In the genomic region with DNA sequence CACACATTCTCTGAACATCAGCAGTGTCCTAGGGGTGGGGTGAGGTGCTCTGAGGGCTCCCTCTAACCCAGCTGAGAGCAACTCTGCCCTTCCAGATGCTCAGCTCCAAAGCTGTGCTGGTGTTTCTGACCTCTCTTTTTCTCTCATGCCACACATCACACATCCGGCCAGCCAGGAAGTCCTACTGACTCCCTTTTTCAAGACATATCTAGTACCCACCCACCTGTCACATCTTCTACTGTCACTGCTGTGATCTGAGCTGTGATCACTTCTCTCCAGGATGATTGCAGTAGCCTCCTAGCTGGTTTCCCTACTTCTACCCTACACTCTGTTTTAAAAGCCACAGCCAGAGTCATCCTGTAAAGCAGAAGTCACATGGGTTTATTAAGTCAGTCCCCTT, we compare ENCODE assay signal across 1 cellular context.
TF ChIP-seq lines count a peak whose summit lies in the region.

No MANE protein-coding gene starts in this region.

TF ChIP-seq in H1, 55 proteins besides CTCF, POLR2A, EP300 and RAD21:
- TF ChIP-seq BRCA1 (IDR thresholded peaks at IDR 0.05; ENCODE audit: low read depth, low read length) (no peak), ZNF274 (IDR thresholded peaks at IDR 0.05; ENCODE audit: borderline replicate concordance, extremely low read depth, low read length) (no peak), JUND (IDR thresholded peaks at IDR 0.05; ENCODE audit: low read length) (no peak), SP4 (IDR thresholded peaks at IDR 0.05; ENCODE audit: low read length) (no peak), JUN (IDR thresholded peaks at IDR 0.05; ENCODE audit: low read depth, low read length) (no peak), RBBP5 (IDR thresholded peaks at IDR 0.05; ENCODE audit: borderline replicate concordance, low read depth, low read length) (no peak), KDM4A (IDR thresholded peaks at IDR 0.05; ENCODE audit: low read depth, low read length, severe bottlenecking) (no peak), SIN3A (conservative IDR thresholded peaks at IDR 0.05 in 1 of 2, IDR thresholded peaks at IDR 0.05 in 1 of 2; ENCODE audit: low read depth in 1 of 2, low read length in 2 of 2) (no peak), SUZ12 (IDR thresholded peaks at IDR 0.05; ENCODE audit: low read length) (no peak), SIRT6 (IDR thresholded peaks at IDR 0.05; ENCODE audit: low read length) (no peak), FOSL1 (IDR thresholded peaks at IDR 0.05; ENCODE audit: insufficient read depth, low read depth, low read length) (no peak), USF2 (IDR thresholded peaks at IDR 0.05; ENCODE audit: low read length) (no peak), YY1 (IDR thresholded peaks at IDR 0.05; ENCODE audit: low read depth, low read length) (no peak), POLR2AphosphoS5 (IDR thresholded peaks at IDR 0.05; ENCODE audit: low read depth, low read length) (no peak)
- TF ChIP-seq, protein P1, sequence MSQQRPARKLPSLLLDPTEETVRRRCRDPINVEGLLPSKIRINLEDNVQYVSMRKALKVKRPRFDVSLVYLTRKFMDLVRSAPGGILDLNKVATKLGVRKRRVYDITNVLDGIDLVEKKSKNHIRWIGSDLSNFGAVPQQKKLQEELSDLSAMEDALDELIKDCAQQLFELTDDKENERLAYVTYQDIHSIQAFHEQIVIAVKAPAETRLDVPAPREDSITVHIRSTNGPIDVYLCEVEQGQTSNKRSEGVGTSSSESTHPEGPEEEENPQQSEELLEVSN (IDR thresholded peaks at IDR 0.05) = no peak
- TF ChIP-seq, protein P2, sequence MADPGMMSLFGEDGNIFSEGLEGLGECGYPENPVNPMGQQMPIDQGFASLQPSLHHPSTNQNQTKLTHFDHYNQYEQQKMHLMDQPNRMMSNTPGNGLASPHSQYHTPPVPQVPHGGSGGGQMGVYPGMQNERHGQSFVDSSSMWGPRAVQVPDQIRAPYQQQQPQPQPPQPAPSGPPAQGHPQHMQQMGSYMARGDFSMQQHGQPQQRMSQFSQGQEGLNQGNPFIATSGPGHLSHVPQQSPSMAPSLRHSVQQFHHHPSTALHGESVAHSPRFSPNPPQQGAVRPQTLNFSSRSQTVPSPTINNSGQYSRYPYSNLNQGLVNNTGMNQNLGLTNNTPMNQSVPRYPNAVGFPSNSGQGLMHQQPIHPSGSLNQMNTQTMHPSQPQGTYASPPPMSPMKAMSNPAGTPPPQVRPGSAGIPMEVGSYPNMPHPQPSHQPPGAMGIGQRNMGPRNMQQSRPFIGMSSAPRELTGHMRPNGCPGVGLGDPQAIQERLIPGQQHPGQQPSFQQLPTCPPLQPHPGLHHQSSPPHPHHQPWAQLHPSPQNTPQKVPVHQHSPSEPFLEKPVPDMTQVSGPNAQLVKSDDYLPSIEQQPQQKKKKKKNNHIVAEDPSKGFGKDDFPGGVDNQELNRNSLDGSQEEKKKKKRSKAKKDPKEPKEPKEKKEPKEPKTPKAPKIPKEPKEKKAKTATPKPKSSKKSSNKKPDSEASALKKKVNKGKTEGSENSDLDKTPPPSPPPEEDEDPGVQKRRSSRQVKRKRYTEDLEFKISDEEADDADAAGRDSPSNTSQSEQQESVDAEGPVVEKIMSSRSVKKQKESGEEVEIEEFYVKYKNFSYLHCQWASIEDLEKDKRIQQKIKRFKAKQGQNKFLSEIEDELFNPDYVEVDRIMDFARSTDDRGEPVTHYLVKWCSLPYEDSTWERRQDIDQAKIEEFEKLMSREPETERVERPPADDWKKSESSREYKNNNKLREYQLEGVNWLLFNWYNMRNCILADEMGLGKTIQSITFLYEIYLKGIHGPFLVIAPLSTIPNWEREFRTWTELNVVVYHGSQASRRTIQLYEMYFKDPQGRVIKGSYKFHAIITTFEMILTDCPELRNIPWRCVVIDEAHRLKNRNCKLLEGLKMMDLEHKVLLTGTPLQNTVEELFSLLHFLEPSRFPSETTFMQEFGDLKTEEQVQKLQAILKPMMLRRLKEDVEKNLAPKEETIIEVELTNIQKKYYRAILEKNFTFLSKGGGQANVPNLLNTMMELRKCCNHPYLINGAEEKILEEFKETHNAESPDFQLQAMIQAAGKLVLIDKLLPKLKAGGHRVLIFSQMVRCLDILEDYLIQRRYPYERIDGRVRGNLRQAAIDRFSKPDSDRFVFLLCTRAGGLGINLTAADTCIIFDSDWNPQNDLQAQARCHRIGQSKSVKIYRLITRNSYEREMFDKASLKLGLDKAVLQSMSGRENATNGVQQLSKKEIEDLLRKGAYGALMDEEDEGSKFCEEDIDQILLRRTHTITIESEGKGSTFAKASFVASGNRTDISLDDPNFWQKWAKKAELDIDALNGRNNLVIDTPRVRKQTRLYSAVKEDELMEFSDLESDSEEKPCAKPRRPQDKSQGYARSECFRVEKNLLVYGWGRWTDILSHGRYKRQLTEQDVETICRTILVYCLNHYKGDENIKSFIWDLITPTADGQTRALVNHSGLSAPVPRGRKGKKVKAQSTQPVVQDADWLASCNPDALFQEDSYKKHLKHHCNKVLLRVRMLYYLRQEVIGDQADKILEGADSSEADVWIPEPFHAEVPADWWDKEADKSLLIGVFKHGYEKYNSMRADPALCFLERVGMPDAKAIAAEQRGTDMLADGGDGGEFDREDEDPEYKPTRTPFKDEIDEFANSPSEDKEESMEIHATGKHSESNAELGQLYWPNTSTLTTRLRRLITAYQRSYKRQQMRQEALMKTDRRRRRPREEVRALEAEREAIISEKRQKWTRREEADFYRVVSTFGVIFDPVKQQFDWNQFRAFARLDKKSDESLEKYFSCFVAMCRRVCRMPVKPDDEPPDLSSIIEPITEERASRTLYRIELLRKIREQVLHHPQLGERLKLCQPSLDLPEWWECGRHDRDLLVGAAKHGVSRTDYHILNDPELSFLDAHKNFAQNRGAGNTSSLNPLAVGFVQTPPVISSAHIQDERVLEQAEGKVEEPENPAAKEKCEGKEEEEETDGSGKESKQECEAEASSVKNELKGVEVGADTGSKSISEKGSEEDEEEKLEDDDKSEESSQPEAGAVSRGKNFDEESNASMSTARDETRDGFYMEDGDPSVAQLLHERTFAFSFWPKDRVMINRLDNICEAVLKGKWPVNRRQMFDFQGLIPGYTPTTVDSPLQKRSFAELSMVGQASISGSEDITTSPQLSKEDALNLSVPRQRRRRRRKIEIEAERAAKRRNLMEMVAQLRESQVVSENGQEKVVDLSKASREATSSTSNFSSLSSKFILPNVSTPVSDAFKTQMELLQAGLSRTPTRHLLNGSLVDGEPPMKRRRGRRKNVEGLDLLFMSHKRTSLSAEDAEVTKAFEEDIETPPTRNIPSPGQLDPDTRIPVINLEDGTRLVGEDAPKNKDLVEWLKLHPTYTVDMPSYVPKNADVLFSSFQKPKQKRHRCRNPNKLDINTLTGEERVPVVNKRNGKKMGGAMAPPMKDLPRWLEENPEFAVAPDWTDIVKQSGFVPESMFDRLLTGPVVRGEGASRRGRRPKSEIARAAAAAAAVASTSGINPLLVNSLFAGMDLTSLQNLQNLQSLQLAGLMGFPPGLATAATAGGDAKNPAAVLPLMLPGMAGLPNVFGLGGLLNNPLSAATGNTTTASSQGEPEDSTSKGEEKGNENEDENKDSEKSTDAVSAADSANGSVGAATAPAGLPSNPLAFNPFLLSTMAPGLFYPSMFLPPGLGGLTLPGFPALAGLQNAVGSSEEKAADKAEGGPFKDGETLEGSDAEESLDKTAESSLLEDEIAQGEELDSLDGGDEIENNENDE (IDR thresholded peaks at IDR 0.05; ENCODE audit: insufficient replicate concordance, low read length) = no peak
- TF ChIP-seq, protein P3, sequence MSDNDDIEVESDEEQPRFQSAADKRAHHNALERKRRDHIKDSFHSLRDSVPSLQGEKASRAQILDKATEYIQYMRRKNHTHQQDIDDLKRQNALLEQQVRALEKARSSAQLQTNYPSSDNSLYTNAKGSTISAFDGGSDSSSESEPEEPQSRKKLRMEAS (IDR thresholded peaks at IDR 0.05) = no peak
